In genomic region chr6:111691345-111692225, GRCh38 we compare ENCODE assay signal across 9 cellular contexts.
A peak's percentile ranks its signal among the peaks of the same experiment; 100 is the strongest.
DNase-seq lines count a peak whose midpoint lies in the region; ATAC-seq and TF ChIP-seq lines count a peak whose summit lies in the region.
"Had no signal": no experiment of that assay in that cellular context is flagged by ENCODE, and none has a peak within 500 bp of the region (broad histone marks: within the 10 kb centered on the region; RNA-seq: fewer than 3 reads in every experiment).

No MANE protein-coding gene starts in this region.

- intact Hi-C loops in MCF 10A (cut with micrococcal nuclease): no loop called here

- ATAC-seq in T-helper 17 cell (no peak), GM19324 (IDR thresholded peaks at IDR 0.05; ENCODE audit: low FRiP score, unreplicated experiment) (no peak)

- peaks cover 66% of the 10 kb centered on the region for H3K36me3 ChIP-seq in skeletal muscle satellite cell (ENCODE audit: insufficient read depth, low read length)

- no TSS peak for BruUV-seq in MCF 10A (replicated peaks; lab: Mats Ljungman, UMichigan)

- H3K9me3 Mint-ChIP-seq in HFFc6 (no peaks in the 10 kb centered on the region), MCF 10A (ENCODE audit: unreplicated experiment) (no peaks in the 10 kb centered on the region)

- H3K36me3 Mint-ChIP-seq in HFFc6 (ENCODE audit: low read depth) (peaks cover 28% of the 10 kb centered on the region), T-helper 17 cell (ENCODE audit: low read depth) (peaks cover 27% of the 10 kb centered on the region), MCF 10A (ENCODE audit: insufficient read depth, unreplicated experiment) (no peaks in the 10 kb centered on the region)

- H3K4me1 Mint-ChIP-seq in HFFc6 (ENCODE audit: low read depth): peaks cover 9% of the 10 kb centered on the region; the same call in 1 of the 2 replicates
- peaks cover 52% of the 10 kb centered on the region for H3K4me1 Mint-ChIP-seq in T-helper 17 cell
- H3K4me1 Mint-ChIP-seq in MCF 10A (ENCODE audit: insufficient read depth, unreplicated experiment): no peaks in the 10 kb centered on the region

- H3K4me2 ChIP-seq in skeletal muscle satellite cell (ENCODE audit: low read length): peak overlapping the region; percentile 14

- no peak overlapping the region for H3K27ac Mint-ChIP-seq in HFFc6
- H3K27ac Mint-ChIP-seq in T-helper 17 cell: peak overlapping the region; percentile 92
- H3K27ac Mint-ChIP-seq in MCF 10A (ENCODE audit: low read depth, unreplicated experiment): no peak overlapping the region

- in situ Hi-C loops in G401 (cut with HindIII; ENCODE audit: low sequenced_read_pairs): no loop called here

- DNase-seq in HFFc6 (peak; percentile 30), T-helper 17 cell (no peak), foreskin fibroblast (peak; percentile 65 to 73), G401 (ENCODE audit: low spot score) (no peak), MCF 10A (ENCODE audit: unreplicated experiment) (no peak), NCI-H1930 (lab: John Stamatoyannopoulos, UW) (no peak)
- DNase-seq: foreskin melanocyte had no signal

- POLR2A ChIA-PET in MCF 10A (lab: Yijun Ruan, JAX): no interaction called here

- H3K9me3 ChIP-seq in T-helper 17 cell (ENCODE audit: control insufficient read depth, low read length, poor library complexity, severe bottlenecking) (no peaks in the 10 kb centered on the region), skeletal muscle satellite cell (replicated peaks; ENCODE audit: low read length) (no peaks in the 10 kb centered on the region)

- peaks cover 4% of the 10 kb centered on the region for H3K27me3 Mint-ChIP-seq in HFFc6 (ENCODE audit: insufficient read depth)
- no peaks in the 10 kb centered on the region for H3K27me3 Mint-ChIP-seq in T-helper 17 cell
- H3K27me3 Mint-ChIP-seq in MCF 10A (ENCODE audit: insufficient read depth, unreplicated experiment): no peaks in the 10 kb centered on the region

- TF ChIP-seq CTCF in HFFc6 (IDR thresholded peaks at IDR 0.05): no peak
- TF ChIP-seq CTCF in foreskin fibroblast (IDR thresholded peaks at IDR 0.05; ENCODE audit: low read depth, low read length): no peak
- TF ChIP-seq CTCF in MCF 10A (IDR thresholded peaks at IDR 0.05; ENCODE audit: unreplicated experiment): no peak

- no peak overlapping the region for H3K4me3 ChIP-seq in foreskin fibroblast (ENCODE audit: low read depth in 1 of 2, low read length in 2 of 2)
- H3K4me3 ChIP-seq in skeletal muscle satellite cell (ENCODE audit: low read length): no peak overlapping the region

- H3K27me3 ChIP-seq in skeletal muscle satellite cell (ENCODE audit: control insufficient read depth, insufficient read depth, low read length): no peaks in the 10 kb centered on the region

- no peak overlapping the region for H3K9ac ChIP-seq in skeletal muscle satellite cell (ENCODE audit: low read depth, low read length)

- H3K4me3 Mint-ChIP-seq in HFFc6 (no peak overlapping the region), T-helper 17 cell (no peak overlapping the region), MCF 10A (ENCODE audit: unreplicated experiment) (no peak overlapping the region)

- CTCF ChIA-PET in MCF 10A (lab: Yijun Ruan, JAX): interaction anchor here (1.3 to 1.4 kb wide), 2 partner anchors 19 to 352 kb away, joined by 5 to 6 read pairs; no protein-coding TSS in a partner anchor

- H3K4me1 ChIP-seq in skeletal muscle satellite cell (ENCODE audit: control insufficient read depth, insufficient read depth, low read length): peaks cover 32% of the 10 kb centered on the region

Comparison
In these comparisons a context has a peak if more than half of its experiments do, and no peak if none do; other contexts are left out.
1. DNase-seq: peak in HFFc6 (single experiment) and foreskin fibroblast (2 of 2); none in T-helper 17 cell (0 of 3), G401 (single experiment), MCF 10A (single experiment) and NCI-H1930 (0 of 2).